9 cellular contexts compared by ENCODE assay signal in genomic region chr10:15169555-15170407, GRCh38. TPM values are rescaled to one million over a fixed set of nuclear protein-coding genes. Genes with fewer than 3 reads are reported as not detected.
DNase-seq lines count a peak whose midpoint lies in the region; ATAC-seq and TF ChIP-seq lines count a peak whose summit lies in the region.
"Had no signal": no experiment of that assay in that cellular context is flagged by ENCODE, and none has a peak within 500 bp of the region (broad histone marks: within the 10 kb centered on the region; RNA-seq: fewer than 3 reads in every experiment).

No MANE protein-coding gene starts in this region.

- POLR2A ChIA-PET in SK-N-SH (lab: Yijun Ruan, JAX) = interaction anchor here (1.1 kb wide), 1 partner anchor 200 kb away, joined by 4 read pairs; no protein-coding TSS in a partner anchor

- DNase-seq in SK-N-SH = no peak
- DNase-seq in memory B cell (ENCODE audit: low spot score in 2 of 2) = no peak
- DNase-seq in thyroid gland = peak; percentile 5 to 15
- no peak for DNase-seq in dedifferentiated amniotic fluid mesenchymal stem cell (ENCODE audit: extremely low spot score)
- DNase-seq in NCI-H2227 treated with DMSO at 0.1 percent for 48 hours (lab: John Stamatoyannopoulos, UW) = no peak
- DNase-seq in middle frontal gyrus (ENCODE audit: extremely low spot score, low spot score) = no peak

- H2AFZ ChIP-seq in SK-N-SH (ENCODE audit: low read depth) = peak overlapping the region; percentile 79

- no peak for TF ChIP-seq EP300 in SK-N-SH (IDR thresholded peaks at IDR 0.05; ENCODE audit: borderline replicate concordance in 1 of 2, low read depth in 1 of 2, low read length in 1 of 2)

- peak overlapping the region; percentile 83 for H3K27ac Mint-ChIP-seq in activated T-helper 17 cell treated with anti-CD3 and anti-CD28 coated beads, Interleukin-2, amount 50 U/mL, for 72 hours
- H3K27ac Mint-ChIP-seq in memory B cell = no peak overlapping the region

- H3K4me1 ChIP-seq in SK-N-SH (ENCODE audit: control insufficient read depth in 1 of 2, insufficient read depth in 2 of 2, low read depth in 1 of 2, low read length in 1 of 2) (peaks cover 4 to 25% of the 10 kb centered on the region in 2 experiments), thyroid gland (peaks cover 3 to 5% of the 10 kb centered on the region in 2 donors)

- no peaks in the 10 kb centered on the region for H3K9me2 ChIP-seq in SK-N-SH

- peak overlapping the region; percentile 100 for H3K4me3 Mint-ChIP-seq in activated T-helper 17 cell treated with anti-CD3 and anti-CD28 coated beads, Interleukin-2, amount 50 U/mL, for 72 hours
- H3K4me3 Mint-ChIP-seq in memory B cell = peak overlapping the region; percentile 53

- peaks cover 47% of the 10 kb centered on the region for H3K4me1 Mint-ChIP-seq in activated T-helper 17 cell treated with anti-CD3 and anti-CD28 coated beads, Interleukin-2, amount 50 U/mL, for 72 hours
- H3K4me1 Mint-ChIP-seq in memory B cell = peaks cover 4% of the 10 kb centered on the region

- H3K36me3 ChIP-seq in SK-N-SH (replicated peaks in 1 of 2; ENCODE audit: control insufficient read depth in 1 of 2, insufficient read depth in 2 of 2, low read length in 1 of 2) = no peaks in the 10 kb centered on the region
- H3K36me3 ChIP-seq in thyroid gland = no peaks in the 10 kb centered on the region
- H3K36me3 ChIP-seq: pancreas had no signal

- peak overlapping the region in 1 of 2 experiments; percentile 86; a peak in 2 of 4 replicates for H3K27ac ChIP-seq in SK-N-SH (ENCODE audit: low read depth in 2 of 2, low read length in 1 of 2)
- H3K27ac ChIP-seq in thyroid gland = no peak overlapping the region

- no peak for TF ChIP-seq RAD21 in SK-N-SH (IDR thresholded peaks at IDR 0.05; ENCODE audit: low read length)

- ATAC-seq in SK-N-SH treated with all-trans-retinoic acid at 6 μM for 48 hours = no peak
- peak; percentile 8 for ATAC-seq in activated T-helper 17 cell treated with anti-CD3 and anti-CD28 coated beads, Interleukin-2, amount 50 U/mL, for 72 hours (replicated peaks)
- no peak for ATAC-seq in memory B cell (ENCODE audit: low read depth)

- H3K79me2 ChIP-seq in SK-N-SH (ENCODE audit: insufficient read depth) = peaks cover 32% of the 10 kb centered on the region

- CTCF ChIA-PET in SK-N-SH (lab: Yijun Ruan, JAX) = interaction anchor here (2.0 kb wide), 1 partner anchor 202 kb away, joined by 7 read pairs; the partner anchor contains the start of gene FAM171A1

- peaks cover 6% of the 10 kb centered on the region for H3K36me3 Mint-ChIP-seq in activated T-helper 17 cell treated with anti-CD3 and anti-CD28 coated beads, Interleukin-2, amount 50 U/mL, for 72 hours (ENCODE audit: low read depth)
- H3K36me3 Mint-ChIP-seq in memory B cell = no peaks in the 10 kb centered on the region

- no peaks in the 10 kb centered on the region for H3K27me3 Mint-ChIP-seq in activated T-helper 17 cell treated with anti-CD3 and anti-CD28 coated beads, Interleukin-2, amount 50 U/mL, for 72 hours
- peaks cover 2% of the 10 kb centered on the region for H3K27me3 Mint-ChIP-seq in memory B cell

- H3K27me3 ChIP-seq in SK-N-SH (ENCODE audit: insufficient read depth) = no peaks in the 10 kb centered on the region
- no peaks in the 10 kb centered on the region for H3K27me3 ChIP-seq in thyroid gland
- H3K27me3 ChIP-seq: pancreas had no signal

- no peaks in the 10 kb centered on the region for H3F3A ChIP-seq in SK-N-SH (replicated peaks; ENCODE audit: insufficient read depth)

- no peak for TF ChIP-seq POLR2A in thyroid gland (IDR thresholded peaks at IDR 0.05)

- 77% methylated on average over 16 of the region's 16 CpGs for WGBS in SK-N-SH (ENCODE audit: low lambda C conversion rate)
- WGBS in thyroid gland, 2 donors = 63 to 75% methylated on average over 16 of the region's 16 CpGs

- intact Hi-C loops in thyroid gland (cut with DNase I) = no loop called here

- H3K4me3 ChIP-seq in SK-N-SH (ENCODE audit: low read depth in 2 of 2, low read length in 1 of 2) = no peak overlapping the region
- H3K4me3 ChIP-seq in thyroid gland (replicated peaks in 1 of 3) = no peak overlapping the region

- H3K9ac ChIP-seq in SK-N-SH = no peak overlapping the region

- H3K9me3 Mint-ChIP-seq in activated T-helper 17 cell treated with anti-CD3 and anti-CD28 coated beads, Interleukin-2, amount 50 U/mL, for 72 hours = no peaks in the 10 kb centered on the region
- no peaks in the 10 kb centered on the region for H3K9me3 Mint-ChIP-seq in memory B cell

- TF ChIP-seq CTCF in SK-N-SH (IDR thresholded peaks at IDR 0.05) (no peak), thyroid gland (IDR thresholded peaks at IDR 0.05) (no peak)

- H3K9me3 ChIP-seq in SK-N-SH = no peaks in the 10 kb centered on the region
- no peaks in the 10 kb centered on the region for H3K9me3 ChIP-seq in thyroid gland
- H3K9me3 ChIP-seq: pancreas had no signal

- peak overlapping the region; percentile 39 for H3K4me2 ChIP-seq in SK-N-SH

- peaks cover 12% of the 10 kb centered on the region; the same call in 1 of the 2 replicates for H4K20me1 ChIP-seq in SK-N-SH (ENCODE audit: insufficient read depth)

TF ChIP-seq in SK-N-SH, 30 proteins besides CTCF, POLR2A, EP300 and RAD21:
- TF ChIP-seq PBX3 (IDR thresholded peaks at IDR 0.05) = no peak
- 0 out of 2 replicates have a peak, but pooled peaks have one; percentile 6 for TF ChIP-seq GATA2 (CRISPR knock-in tag; IDR thresholded peaks at IDR 0.05)
- no peak for TF ChIP-seq NFIC (IDR thresholded peaks at IDR 0.05; ENCODE audit: borderline replicate concordance)

TF ChIP-seq in SK-N-SH treated with all-trans-retinoic acid at 6 μM for 48 hours, 23 proteins besides CTCF, POLR2A, EP300 and RAD21:
- TF ChIP-seq PATZ1 (CRISPR knock-in tag; IDR thresholded peaks at IDR 0.05; ENCODE audit: borderline replicate concordance) = no peak
- TF ChIP-seq CSDC2 (CRISPR knock-in tag; IDR thresholded peaks at IDR 0.05) = no peak
- TF ChIP-seq POU6F1 (CRISPR knock-in tag; IDR thresholded peaks at IDR 0.05; ENCODE audit: borderline replicate concordance, low read depth) = no peak
- no peak for TF ChIP-seq GLIS3 (CRISPR knock-in tag; IDR thresholded peaks at IDR 0.05)
- TF ChIP-seq BACH2 (CRISPR knock-in tag; IDR thresholded peaks at IDR 0.05; ENCODE audit: borderline replicate concordance) = no peak
- TF ChIP-seq ZFP3 (CRISPR knock-in tag; IDR thresholded peaks at IDR 0.05) = no peak

RNA-seq across cellular contexts. Expression of gene NMT2, which starts 1.3 kb away (rescaled TPM):
- 25.9 and 26.5 TPM in 2 replicates for polyA plus RNA-seq in SK-N-SH (2012; rRNA removed)
- polyA plus RNA-seq in SK-N-SH (2012; cell fraction: cytosol; rRNA removed) = 28.8 and 32.4 TPM in 2 replicates
- polyA plus RNA-seq in SK-N-SH (2012; cell fraction: nucleus; rRNA removed) = 38.5 and 52.3 TPM in 2 replicates
- total RNA-seq in activated T-helper 17 cell treated with anti-CD3 and anti-CD28 coated beads, Interleukin-2, amount 50 U/mL, for 72 hours = 10 to 100 TPM; 18.4 to 35.6 TPM
- total RNA-seq in thyroid gland = 10 to 100 TPM in 3 of 4 donors, 1 to 10 TPM in 1; 7.1 to 16.3 (median 11.7) TPM

Comparison
In these comparisons a context has a peak if more than half of its experiments do, and no peak if none do; other contexts are left out.
1. DNase-seq: peak in thyroid gland (2 of 2); none in SK-N-SH (single experiment), memory B cell (0 of 2), dedifferentiated amniotic fluid mesenchymal stem cell (single experiment), NCI-H2227 treated with DMSO at 0.1 percent for 48 hours (single experiment) and middle frontal gyrus (single experiment).